8 cellular contexts compared by ENCODE assay signal in the genomic region with DNA sequence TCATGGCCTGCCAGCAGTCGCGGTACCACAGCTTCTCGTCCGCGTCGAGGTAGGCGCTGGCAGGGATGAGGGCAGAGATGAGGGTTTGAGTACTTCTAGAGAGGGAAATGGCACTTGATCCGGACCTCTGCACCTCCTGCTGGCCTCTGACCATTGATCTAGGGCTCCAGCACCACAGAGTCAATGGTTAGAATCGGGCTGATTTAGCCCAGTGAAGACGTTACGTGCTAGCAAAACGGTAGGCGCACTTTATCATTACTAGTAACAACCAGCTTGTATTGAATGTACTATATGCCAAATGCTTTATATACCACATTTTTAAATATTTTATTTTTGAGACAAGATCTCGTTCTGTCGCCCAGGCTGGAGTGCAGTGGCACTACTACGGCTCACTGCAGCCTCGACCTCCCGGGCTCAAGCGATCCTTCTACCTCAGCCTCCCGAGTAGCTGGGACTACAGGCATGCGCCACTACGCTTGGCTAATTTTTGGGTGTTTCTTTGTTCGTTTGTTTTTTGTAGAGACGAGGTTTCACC. TPM values are rescaled to one million over a fixed set of nuclear protein-coding genes. Genes with fewer than 3 reads are reported as not detected.
DNase-seq lines count a peak whose midpoint lies in the region; ATAC-seq and TF ChIP-seq lines count a peak whose summit lies in the region.

No MANE protein-coding gene starts in this region.

- peak overlapping the region; percentile 92 for H3K27ac ChIP-seq in breast epithelium
- H3K27ac ChIP-seq in muscle layer of colon (ENCODE audit: low read depth, low read length): peak overlapping the region; percentile 84

- H3K9me3 ChIP-seq in breast epithelium (no peaks in the 10 kb centered on the region), muscle layer of colon (ENCODE audit: low read length) (no peaks in the 10 kb centered on the region)

- no peaks in the 10 kb centered on the region for H3K27me3 ChIP-seq in breast epithelium
- H3K27me3 ChIP-seq in muscle layer of colon (ENCODE audit: control insufficient read depth in 1 of 2, insufficient read depth in 2 of 2, low read length in 2 of 2): no peaks in the 10 kb centered on the region

- peaks cover 0 to 8% of the 10 kb centered on the region in 2 donors for H3K4me1 ChIP-seq in breast epithelium
- H3K4me1 ChIP-seq in muscle layer of colon (ENCODE audit: insufficient read depth, low read length): peaks cover 16% of the 10 kb centered on the region

- no peak for TF ChIP-seq POLR2A in breast epithelium (IDR thresholded peaks at IDR 0.05)

- intact Hi-C loops in breast epithelium (cut with DNase I; ENCODE audit: low total_unique reads) (loop anchor here (10.0 kb wide), 1 partner anchor 142 kb away; a partner anchor contains a TSS), sciatic nerve (cut with DNase I) (no loop called here), posterior vena cava (cut with DNase I) (no loop called here)

- H3K36me3 ChIP-seq in breast epithelium: no peaks in the 10 kb centered on the region
- H3K36me3 ChIP-seq in muscle layer of colon (ENCODE audit: insufficient read depth, low read length): no peaks in the 10 kb centered on the region

- peak; percentile 5 for ATAC-seq in HG03342 (IDR thresholded peaks at IDR 0.05; ENCODE audit: unreplicated experiment)
- no peak for ATAC-seq in HG02973 (IDR thresholded peaks at IDR 0.05; ENCODE audit: unreplicated experiment)
- no peak for ATAC-seq in sciatic nerve

- H3K4me3 ChIP-seq in AG10803 (ENCODE audit: low read length) (peak overlapping the region; percentile 86), breast epithelium (peak overlapping the region; percentile 93 to 98 (median 98)), muscle layer of colon (ENCODE audit: low read depth in 1 of 2, low read length in 2 of 2) (peak overlapping the region; percentile 71 to 76)

- peak; percentile 34 for TF ChIP-seq CTCF in AG10803 (conservative IDR thresholded peaks at IDR 0.05; ENCODE audit: low read length)
- TF ChIP-seq CTCF in breast epithelium (IDR thresholded peaks at IDR 0.05): peak in 1 of 3 donors; percentile 21

- DNase-seq in AG10803 (ENCODE audit: low read depth) (no peak), breast epithelium (ENCODE audit: low spot score in 2 of 2) (no peak), sciatic nerve (ENCODE audit: low spot score) (no peak), posterior vena cava (ENCODE audit: low spot score) (no peak), SHP77 (lab: John Stamatoyannopoulos, UW) (no peak)

- H3K9ac ChIP-seq in muscle layer of colon (ENCODE audit: low read length): peak overlapping the region; percentile 15

RNA-seq across cellular contexts. Expression of a gene that starts 0.5 kb away (rescaled TPM):
- 1 to 10 TPM; 1.1 to 4.2 (median 3.9) TPM for total RNA-seq in breast epithelium
- total RNA-seq in sciatic nerve: 1.5 TPM
- under 1 TPM; 0.37 to 0.52 TPM for total RNA-seq in posterior vena cava

RNA-seq across cellular contexts. Expression of a gene that starts 0.9 kb away (rescaled TPM):
- total RNA-seq in breast epithelium (10 to 100 TPM in 2 of 3 donors, 1 to 10 TPM in 1; 7.7 to 13.2 (median 13.1) TPM), sciatic nerve (21.7 TPM), posterior vena cava (10 to 100 TPM; 11.8 to 13.8 TPM)

RNA-seq across cellular contexts. Expression of a gene that starts 34.9 kb away (rescaled TPM):
- total RNA-seq in breast epithelium (10 to 100 TPM; 51.1 to 57.8 (median 53.0) TPM), sciatic nerve (22.7 TPM), posterior vena cava (10 to 100 TPM; 24.9 to 26.1 TPM)

RNA-seq across cellular contexts. Expression of a gene that starts 39.5 kb away (rescaled TPM):
- total RNA-seq in breast epithelium (100 to 1,000 TPM in 1 of 3 donors, 10 to 100 TPM in 2; 91.5 to 168 (median 94.8) TPM), sciatic nerve (59.2 TPM), posterior vena cava (10 to 100 TPM; 81.7 to 99.1 TPM)

RNA-seq across cellular contexts. Expression of a gene that starts 40.3 kb away (rescaled TPM):
- total RNA-seq in breast epithelium (10 to 100 TPM; 35.0 to 52.0 (median 51.5) TPM), sciatic nerve (45.1 TPM), posterior vena cava (10 to 100 TPM; 38.7 to 40.3 TPM)
